ENCODE assay signal across 1 cellular context in genomic region chr1:148458901-148459581, GRCh38.
TF ChIP-seq lines count a peak whose summit lies in the region.

No MANE protein-coding gene starts in this region.

TF ChIP-seq in IMR-90, 13 proteins besides CTCF, POLR2A, EP300 and RAD21:
- peak; percentile 37; the same call in 1 of the 2 replicates for TF ChIP-seq CEBPB (IDR thresholded peaks at IDR 0.05; ENCODE audit: low read depth, low read length)
TF ChIP-seq in IMR-90: peak in this region for 1; not testable (repeated sequence) for 12.
